In the genomic region with DNA sequence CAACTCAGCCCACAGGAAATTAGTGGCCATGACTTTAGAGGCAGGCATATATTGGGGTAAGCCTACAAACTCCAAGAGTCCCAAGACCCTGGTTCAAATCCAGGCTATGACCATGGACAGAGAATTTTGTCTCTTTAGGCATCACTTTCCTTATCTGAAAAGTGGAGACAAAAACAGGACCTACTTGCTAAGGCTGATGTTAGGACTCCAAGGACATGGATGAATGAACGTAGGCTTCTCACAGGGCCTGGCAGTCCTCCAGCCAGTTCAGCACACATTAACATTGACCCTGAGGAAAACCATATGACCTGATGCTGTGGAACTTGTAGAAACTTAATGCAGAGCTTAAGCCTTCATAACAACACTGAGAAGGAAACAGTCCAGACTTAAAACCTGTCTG, we compare ENCODE assay signal across 1 cellular context.
TF ChIP-seq lines count a peak whose summit lies in the region.

No MANE protein-coding gene starts in this region.

TF ChIP-seq in H1, 55 proteins besides CTCF, POLR2A, EP300 and RAD21:
- TF ChIP-seq EGR1 (IDR thresholded peaks at IDR 0.05; ENCODE audit: borderline replicate concordance, low read depth, low read length), result no peak
- TF ChIP-seq SIN3A (conservative IDR thresholded peaks at IDR 0.05 in 1 of 2, IDR thresholded peaks at IDR 0.05 in 1 of 2; ENCODE audit: low read depth in 1 of 2, low read length in 2 of 2), result no peak
- TF ChIP-seq SIRT6 (IDR thresholded peaks at IDR 0.05; ENCODE audit: low read length), result no peak
- TF ChIP-seq JUND (IDR thresholded peaks at IDR 0.05; ENCODE audit: low read length), result no peak
- no peak for TF ChIP-seq KDM4A (IDR thresholded peaks at IDR 0.05; ENCODE audit: low read depth, low read length, severe bottlenecking)
- no peak for TF ChIP-seq TAF1 (IDR thresholded peaks at IDR 0.05; ENCODE audit: low read depth, low read length)
- TF ChIP-seq, protein P1, sequence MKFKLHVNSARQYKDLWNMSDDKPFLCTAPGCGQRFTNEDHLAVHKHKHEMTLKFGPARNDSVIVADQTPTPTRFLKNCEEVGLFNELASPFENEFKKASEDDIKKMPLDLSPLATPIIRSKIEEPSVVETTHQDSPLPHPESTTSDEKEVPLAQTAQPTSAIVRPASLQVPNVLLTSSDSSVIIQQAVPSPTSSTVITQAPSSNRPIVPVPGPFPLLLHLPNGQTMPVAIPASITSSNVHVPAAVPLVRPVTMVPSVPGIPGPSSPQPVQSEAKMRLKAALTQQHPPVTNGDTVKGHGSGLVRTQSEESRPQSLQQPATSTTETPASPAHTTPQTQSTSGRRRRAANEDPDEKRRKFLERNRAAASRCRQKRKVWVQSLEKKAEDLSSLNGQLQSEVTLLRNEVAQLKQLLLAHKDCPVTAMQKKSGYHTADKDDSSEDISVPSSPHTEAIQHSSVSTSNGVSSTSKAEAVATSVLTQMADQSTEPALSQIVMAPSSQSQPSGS (IDR thresholded peaks at IDR 0.05; ENCODE audit: low read length), result no peak
